In genomic region chr10:18216482-18216881, GRCh38 we compare ENCODE assay signal across 9 cellular contexts.
DNase-seq lines count a peak whose midpoint lies in the region; ATAC-seq, FAIRE-seq and TF ChIP-seq lines count a peak whose summit lies in the region.
"Had no signal": no experiment of that assay in that cellular context is flagged by ENCODE, and none has a peak within 500 bp of the region (broad histone marks: within the 10 kb centered on the region; RNA-seq: fewer than 3 reads in every experiment).

No MANE protein-coding gene starts in this region.

- TF ChIP-seq POLR2A in adrenal gland (IDR thresholded peaks at IDR 0.05), result no peak

- H3K79me2 ChIP-seq in keratinocyte (ENCODE audit: control insufficient read depth, insufficient read depth, low read length), result no peaks in the 10 kb centered on the region

- no peak overlapping the region for H3K9ac ChIP-seq in keratinocyte (ENCODE audit: control insufficient read depth, extremely low read depth, insufficient read depth, low read length)

- FAIRE-seq in keratinocyte (lab: Jason Lieb, UNC), result peak; percentile 77

- no peak overlapping the region for H3K27ac Mint-ChIP-seq in activated naive CD4-positive, alpha-beta T cell treated with anti-CD3 and anti-CD28 coated beads for 36 hours
- no peak overlapping the region for H3K27ac Mint-ChIP-seq in naive thymus-derived CD4-positive, alpha-beta T cell
- H3K27ac Mint-ChIP-seq: stimulated activated effector memory CD8-positive, alpha-beta T cell treated with anti-CD3 and anti-CD28 coated beads, Interleukin-12 subunit alpha, Interleukin-12 subunit beta, amount 100 ng/mL, for 72 hours had no signal

- H3K9me3 Mint-ChIP-seq in activated naive CD4-positive, alpha-beta T cell treated with anti-CD3 and anti-CD28 coated beads for 36 hours, result no peaks in the 10 kb centered on the region
- no peaks in the 10 kb centered on the region for H3K9me3 Mint-ChIP-seq in naive thymus-derived CD4-positive, alpha-beta T cell
- H3K9me3 Mint-ChIP-seq: stimulated activated effector memory CD8-positive, alpha-beta T cell treated with anti-CD3 and anti-CD28 coated beads, Interleukin-12 subunit alpha, Interleukin-12 subunit beta, amount 100 ng/mL, for 72 hours had no signal

- H3K4me3 Mint-ChIP-seq in activated naive CD4-positive, alpha-beta T cell treated with anti-CD3 and anti-CD28 coated beads for 36 hours, result no peak overlapping the region
- no peak overlapping the region for H3K4me3 Mint-ChIP-seq in naive thymus-derived CD4-positive, alpha-beta T cell
- H3K4me3 Mint-ChIP-seq: stimulated activated effector memory CD8-positive, alpha-beta T cell treated with anti-CD3 and anti-CD28 coated beads, Interleukin-12 subunit alpha, Interleukin-12 subunit beta, amount 100 ng/mL, for 72 hours had no signal

- H2AFZ ChIP-seq in keratinocyte (ENCODE audit: control insufficient read depth, low read length), result no peak overlapping the region

- peak; percentile 38 for DNase-seq in AG08395 (ENCODE audit: low spot score)
- DNase-seq in HFF-Myc (ENCODE audit: extremely low read depth, low read depth), result no peak
- DNase-seq in adrenal gland, result peak in 2 of 7 donors; percentile 26 to 38
- DNase-seq in keratinocyte (ENCODE audit: low read depth, low spot score), result no peak
- DNase-seq in T-helper 1 cell, result no peak
- no peak for DNase-seq in activated naive CD4-positive, alpha-beta T cell treated with anti-CD3 and anti-CD28 coated beads for 36 hours
- DNase-seq in naive thymus-derived CD4-positive, alpha-beta T cell, result no peak

- no peak overlapping the region for H3K27ac ChIP-seq in adrenal gland
- H3K27ac ChIP-seq in keratinocyte (ENCODE audit: control insufficient read depth, insufficient read depth, low read length), result no peak overlapping the region
- H3K27ac ChIP-seq in naive thymus-derived CD4-positive, alpha-beta T cell (ENCODE audit: low read depth, low read length), result no peak overlapping the region

- intact Hi-C loops in adrenal gland (cut with DNase I), result loop anchor here in 1 of 2 donors (5.0 to 10.0 kb wide), 2 partner anchors 304 to 372 kb away; no protein-coding TSS in a partner anchor
- intact Hi-C loops in activated naive CD4-positive, alpha-beta T cell treated with anti-CD3 and anti-CD28 coated beads for 36 hours (cut with micrococcal nuclease), result loop anchor here (5.0 kb wide), 1 partner anchor 479 kb away; no protein-coding TSS in a partner anchor
- intact Hi-C loops in naive thymus-derived CD4-positive, alpha-beta T cell (cut with micrococcal nuclease), result loop anchor here in 1 of 2 donors (5.0 kb wide), 1 partner anchor 609 kb away; no protein-coding TSS in a partner anchor

- H3K4me1 ChIP-seq in adrenal gland (replicated peaks in 1 of 2) (peaks cover 0 to 7% of the 10 kb centered on the region in 2 donors), keratinocyte (ENCODE audit: control insufficient read depth, extremely low read depth, insufficient read depth, low read length) (peaks cover 5% of the 10 kb centered on the region)
- no peaks in the 10 kb centered on the region for H3K4me1 ChIP-seq in naive thymus-derived CD4-positive, alpha-beta T cell (ENCODE audit: control insufficient read depth in 2 of 2, insufficient read depth in 2 of 2, low read length in 2 of 2)

- H3K27me3 ChIP-seq in adrenal gland (no peaks in the 10 kb centered on the region), keratinocyte (ENCODE audit: control insufficient read depth, extremely low read depth, insufficient read depth, low read length) (no peaks in the 10 kb centered on the region)
- no peaks in the 10 kb centered on the region for H3K27me3 ChIP-seq in naive thymus-derived CD4-positive, alpha-beta T cell (ENCODE audit: control insufficient read depth in 2 of 2, insufficient read depth in 2 of 2, low read length in 2 of 2)

- H3K4me2 ChIP-seq in keratinocyte (ENCODE audit: control insufficient read depth, extremely low read depth, insufficient read depth, low read depth, low read length), result no peak overlapping the region

- dilution Hi-C loops in keratinocyte (cut with MboI; ENCODE audit: extremely low pct_ligation_motif_present, low sequenced_read_pairs), result no loop called here

- no peak for ATAC-seq in HG02973 (IDR thresholded peaks at IDR 0.05; ENCODE audit: unreplicated experiment)
- ATAC-seq in naive thymus-derived CD4-positive, alpha-beta T cell, result no peak
- ATAC-seq: stimulated activated effector memory CD8-positive, alpha-beta T cell treated with anti-CD3 and anti-CD28 coated beads, Interleukin-12 subunit alpha, Interleukin-12 subunit beta, amount 100 ng/mL, for 72 hours had no signal

- CTCF ChIA-PET in activated naive CD4-positive, alpha-beta T cell treated with anti-CD3 and anti-CD28 coated beads for 36 hours (lab: Charles Lee), result interaction anchor here (0.6 kb wide), 1 partner anchor 137 kb away, joined by 3 read pairs; no protein-coding TSS in a partner anchor
- CTCF ChIA-PET in naive thymus-derived CD4-positive, alpha-beta T cell (lab: Charles Lee), result interaction anchor here (0.7 kb wide), 1 partner anchor 356 kb away, joined by 3 read pairs; no protein-coding TSS in a partner anchor

- POLR2A ChIA-PET in naive thymus-derived CD4-positive, alpha-beta T cell (lab: Charles Lee), result no interaction called here

- H3K4me3 ChIP-seq in HFF-Myc (replicated peaks; ENCODE audit: low read depth, low read length), result no peak overlapping the region
- H3K4me3 ChIP-seq in adrenal gland, result no peak overlapping the region
- H3K4me3 ChIP-seq in keratinocyte (ENCODE audit: control insufficient read depth in 2 of 3, extremely low read depth in 1 of 3, insufficient read depth in 2 of 3, low read depth in 1 of 3, low read length in 3 of 3), result no peak overlapping the region
- H3K4me3 ChIP-seq in naive thymus-derived CD4-positive, alpha-beta T cell (ENCODE audit: low read length), result no peak overlapping the region

- no peaks in the 10 kb centered on the region for H3K36me3 ChIP-seq in adrenal gland (replicated peaks in 1 of 2)
- H3K36me3 ChIP-seq in keratinocyte (ENCODE audit: control insufficient read depth in 2 of 2, extremely low read depth in 1 of 2, insufficient read depth in 2 of 2, low read length in 2 of 2), result no peaks in the 10 kb centered on the region
- no peaks in the 10 kb centered on the region for H3K36me3 ChIP-seq in naive thymus-derived CD4-positive, alpha-beta T cell (ENCODE audit: control insufficient read depth in 2 of 3, insufficient read depth in 3 of 3, low read length in 3 of 3)

- 46 to 62% (median 58%) methylated on average over 2 of the region's 2 CpGs for WGBS in adrenal gland, 4 donors

- H3K27me3 Mint-ChIP-seq in activated naive CD4-positive, alpha-beta T cell treated with anti-CD3 and anti-CD28 coated beads for 36 hours (ENCODE audit: low read depth), result peaks cover 2% of the 10 kb centered on the region
- H3K27me3 Mint-ChIP-seq in naive thymus-derived CD4-positive, alpha-beta T cell, result peaks cover 0 to 13% (median 10%) of the 10 kb centered on the region in 5 donors

- no peaks in the 10 kb centered on the region for H3K9me3 ChIP-seq in adrenal gland (replicated peaks in 1 of 3)
- no peaks in the 10 kb centered on the region for H3K9me3 ChIP-seq in keratinocyte (ENCODE audit: control insufficient read depth, low read depth, low read length)
- H3K9me3 ChIP-seq in naive thymus-derived CD4-positive, alpha-beta T cell (ENCODE audit: control insufficient read depth in 2 of 3, low read length in 3 of 3), result no peaks in the 10 kb centered on the region

- H4K20me1 ChIP-seq in keratinocyte (ENCODE audit: control insufficient read depth, extremely low read depth, insufficient read depth, low read length), result no peaks in the 10 kb centered on the region

- no peaks in the 10 kb centered on the region for H3K9me1 ChIP-seq in keratinocyte (ENCODE audit: control insufficient read depth, extremely low read depth, insufficient read depth, low read length)

- H3K4me1 Mint-ChIP-seq in activated naive CD4-positive, alpha-beta T cell treated with anti-CD3 and anti-CD28 coated beads for 36 hours (ENCODE audit: low read depth), result no peaks in the 10 kb centered on the region
- H3K4me1 Mint-ChIP-seq in naive thymus-derived CD4-positive, alpha-beta T cell, result no peaks in the 10 kb centered on the region
- H3K4me1 Mint-ChIP-seq: stimulated activated effector memory CD8-positive, alpha-beta T cell treated with anti-CD3 and anti-CD28 coated beads, Interleukin-12 subunit alpha, Interleukin-12 subunit beta, amount 100 ng/mL, for 72 hours had no signal

- H3K36me3 Mint-ChIP-seq in activated naive CD4-positive, alpha-beta T cell treated with anti-CD3 and anti-CD28 coated beads for 36 hours (ENCODE audit: low read depth), result no peaks in the 10 kb centered on the region
- no peaks in the 10 kb centered on the region for H3K36me3 Mint-ChIP-seq in naive thymus-derived CD4-positive, alpha-beta T cell
- H3K36me3 Mint-ChIP-seq: stimulated activated effector memory CD8-positive, alpha-beta T cell treated with anti-CD3 and anti-CD28 coated beads, Interleukin-12 subunit alpha, Interleukin-12 subunit beta, amount 100 ng/mL, for 72 hours had no signal

- peak; percentile 51 for TF ChIP-seq CTCF in HFF-Myc (IDR thresholded peaks at IDR 0.05; ENCODE audit: low read depth, low read length, missing control alignments)
- TF ChIP-seq CTCF in adrenal gland (IDR thresholded peaks at IDR 0.05), result peak in 5 of 6 experiments; percentile 17 to 42 (median 27)
- TF ChIP-seq CTCF in keratinocyte (optimal IDR thresholded peaks at IDR 0.05 in 1 of 3, IDR thresholded peaks at IDR 0.05 in 1 of 3, conservative IDR thresholded peaks at IDR 0.05 in 1 of 3; ENCODE audit: extremely low read depth in 1 of 3, insufficient read depth in 2 of 3, low read length in 3 of 3), result peak; percentile 30 to 56 (median 47)
